Comparison of ENCODE assay signal across 9 cellular contexts in the genomic region with DNA sequence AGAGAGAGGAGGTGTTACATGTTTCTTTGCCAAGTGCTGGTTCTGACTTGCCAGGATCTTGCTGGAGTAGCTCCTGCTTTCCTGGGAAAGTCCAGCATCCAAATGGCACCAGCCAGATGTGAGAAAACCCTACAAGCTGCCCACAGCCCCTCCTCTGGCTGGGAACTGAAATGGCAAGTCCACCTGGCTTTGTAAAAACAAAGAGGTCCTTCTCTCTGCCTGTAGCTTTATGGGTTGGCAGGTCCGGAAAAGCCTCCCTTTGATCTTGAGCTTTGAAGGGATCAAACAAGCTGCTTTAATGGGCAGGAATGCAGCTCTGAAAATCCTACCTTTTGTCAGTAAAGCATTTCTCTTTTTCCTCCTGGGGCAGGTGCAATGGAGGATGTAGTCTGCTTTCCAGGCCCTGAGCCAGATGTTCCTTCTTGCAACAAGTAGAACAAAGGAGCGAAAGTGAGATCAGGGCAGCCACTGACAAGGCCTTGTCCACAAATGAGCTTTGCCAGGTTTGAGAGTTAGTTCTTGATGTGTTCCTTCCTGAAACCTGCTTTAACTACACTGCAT.
DNase-seq lines count a peak whose midpoint lies in the region; ATAC-seq and TF ChIP-seq lines count a peak whose summit lies in the region.
"Had no signal": no experiment of that assay in that cellular context is flagged by ENCODE, and none has a peak within 500 bp of the region (broad histone marks: within the 10 kb centered on the region; RNA-seq: fewer than 3 reads in every experiment).

No MANE protein-coding gene starts in this region.

- TF ChIP-seq CTCF in neural progenitor cell (IDR thresholded peaks at IDR 0.05), result peak; percentile 46

- H2AFZ ChIP-seq in neural progenitor cell (replicated peaks), result no peak overlapping the region

- no peak overlapping the region for H3K27ac ChIP-seq in neural progenitor cell

- H3K36me3 ChIP-seq in neural progenitor cell, result no peaks in the 10 kb centered on the region

- H3K27me3 ChIP-seq in neural progenitor cell, result no peaks in the 10 kb centered on the region

- peaks cover 4% of the 10 kb centered on the region for H3K36me3 Mint-ChIP-seq in neural progenitor cell

- no peak overlapping the region for H3K9ac ChIP-seq in neural progenitor cell

- H3K4me1 ChIP-seq in neural progenitor cell, result peaks cover 14% of the 10 kb centered on the region

- peaks cover 11% of the 10 kb centered on the region for H3F3A ChIP-seq in neural progenitor cell (ENCODE audit: low read depth)

- no peak overlapping the region for H3K4me2 ChIP-seq in neural progenitor cell

- no peaks in the 10 kb centered on the region for H4K20me1 ChIP-seq in neural progenitor cell (ENCODE audit: low read depth)

- peaks cover 7% of the 10 kb centered on the region for H3K27me3 Mint-ChIP-seq in neural progenitor cell (ENCODE audit: insufficient read depth, low read depth)
- H3K27me3 Mint-ChIP-seq: activated T-helper 17 cell treated with anti-CD3 and anti-CD28 coated beads, Interleukin-2, amount 50 U/mL, for 72 hours had no signal

- DNase-seq in DMS79 treated with DMSO at 0.1 percent for 48 hours (lab: John Stamatoyannopoulos, UW) (peak; percentile 78), NCI-H2029 treated with DMSO at 0.1 percent for 48 hours (lab: John Stamatoyannopoulos, UW) (peak; percentile 79), ecto neural progenitor cell (ENCODE audit: low spot score) (peak; percentile 56), neural progenitor cell (ENCODE audit: low spot score) (peak; percentile 49), HPDE6-E6E7 (ENCODE audit: extremely low spot score) (no peak), germinal center (ENCODE audit: low spot score) (no peak)

- ATAC-seq in HG03521 (IDR thresholded peaks at IDR 0.05; ENCODE audit: unreplicated experiment) (no peak), HG03342 (IDR thresholded peaks at IDR 0.05; ENCODE audit: unreplicated experiment) (no peak)
- ATAC-seq: activated T-helper 17 cell treated with anti-CD3 and anti-CD28 coated beads, Interleukin-2, amount 50 U/mL, for 72 hours had no signal

- H3K4me3 Mint-ChIP-seq in neural progenitor cell, result no peak overlapping the region
- H3K4me3 Mint-ChIP-seq: activated T-helper 17 cell treated with anti-CD3 and anti-CD28 coated beads, Interleukin-2, amount 50 U/mL, for 72 hours had no signal

- peak overlapping the region; percentile 63 for H3K27ac Mint-ChIP-seq in neural progenitor cell
- H3K27ac Mint-ChIP-seq: activated T-helper 17 cell treated with anti-CD3 and anti-CD28 coated beads, Interleukin-2, amount 50 U/mL, for 72 hours had no signal

- no peak overlapping the region for H3K4me3 ChIP-seq in neural progenitor cell

- H3K79me2 ChIP-seq in neural progenitor cell (ENCODE audit: low read depth), result no peaks in the 10 kb centered on the region

- H3K9me3 Mint-ChIP-seq in neural progenitor cell, result peaks cover 20% of the 10 kb centered on the region
- H3K9me3 Mint-ChIP-seq: activated T-helper 17 cell treated with anti-CD3 and anti-CD28 coated beads, Interleukin-2, amount 50 U/mL, for 72 hours had no signal

- no peaks in the 10 kb centered on the region for H3K9me3 ChIP-seq in neural progenitor cell (ENCODE audit: low read depth)

- peaks cover 27% of the 10 kb centered on the region for H3K4me1 Mint-ChIP-seq in neural progenitor cell
- H3K4me1 Mint-ChIP-seq: activated T-helper 17 cell treated with anti-CD3 and anti-CD28 coated beads, Interleukin-2, amount 50 U/mL, for 72 hours had no signal

Comparison
In these comparisons a context has a peak if more than half of its experiments do, and no peak if none do; other contexts are left out.
1. DNase-seq: peak in DMS79 treated with DMSO at 0.1 percent for 48 hours (single experiment), NCI-H2029 treated with DMSO at 0.1 percent for 48 hours (single experiment), ecto neural progenitor cell (single experiment) and neural progenitor cell (single experiment); none in HPDE6-E6E7 (single experiment) and germinal center (single experiment).